In the genomic region with DNA sequence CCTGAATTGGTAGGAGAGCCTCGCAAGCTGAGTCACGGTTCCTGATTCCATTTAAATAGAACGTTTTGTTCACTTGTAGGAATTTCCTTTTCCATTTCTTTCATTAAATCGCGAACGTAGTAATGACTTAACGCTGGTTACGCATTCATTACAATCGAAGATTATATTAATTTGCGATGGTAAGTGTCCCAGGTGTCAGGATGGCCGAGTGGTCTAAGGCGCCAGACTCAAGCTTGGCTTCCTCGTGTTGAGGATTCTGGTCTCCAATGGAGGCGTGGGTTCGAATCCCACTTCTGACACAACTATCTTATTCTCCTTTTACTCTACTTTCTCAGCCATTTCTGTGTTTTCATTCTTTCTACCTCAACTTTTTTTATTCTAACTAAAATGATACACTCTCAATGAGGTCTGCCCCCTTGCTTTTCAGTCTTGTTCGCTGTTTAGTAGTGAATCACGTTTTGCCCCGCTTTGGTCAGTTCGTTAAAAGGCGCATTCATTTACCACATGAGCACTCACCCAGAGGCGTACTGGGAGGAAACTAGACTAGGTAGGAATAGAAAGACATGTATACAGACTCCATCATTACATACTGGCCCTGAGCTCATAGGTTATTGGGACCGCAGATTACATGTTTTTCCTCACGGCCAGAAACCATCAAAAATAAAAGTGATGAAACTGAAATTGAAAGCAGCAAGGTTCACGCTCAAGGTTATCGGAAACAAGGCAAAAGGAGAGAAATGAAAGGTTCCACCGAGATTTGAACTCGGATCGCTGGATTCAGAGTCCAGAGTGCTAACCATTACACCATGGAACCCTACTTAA, we compare ENCODE assay signal across 1 cellular context.
TF ChIP-seq lines count a peak whose summit lies in the region.

No MANE protein-coding gene starts in this region.

TF ChIP-seq in WTC11, 78 proteins besides CTCF, POLR2A, EP300 and RAD21 (continued from another document):
- TF ChIP-seq, protein P1, sequence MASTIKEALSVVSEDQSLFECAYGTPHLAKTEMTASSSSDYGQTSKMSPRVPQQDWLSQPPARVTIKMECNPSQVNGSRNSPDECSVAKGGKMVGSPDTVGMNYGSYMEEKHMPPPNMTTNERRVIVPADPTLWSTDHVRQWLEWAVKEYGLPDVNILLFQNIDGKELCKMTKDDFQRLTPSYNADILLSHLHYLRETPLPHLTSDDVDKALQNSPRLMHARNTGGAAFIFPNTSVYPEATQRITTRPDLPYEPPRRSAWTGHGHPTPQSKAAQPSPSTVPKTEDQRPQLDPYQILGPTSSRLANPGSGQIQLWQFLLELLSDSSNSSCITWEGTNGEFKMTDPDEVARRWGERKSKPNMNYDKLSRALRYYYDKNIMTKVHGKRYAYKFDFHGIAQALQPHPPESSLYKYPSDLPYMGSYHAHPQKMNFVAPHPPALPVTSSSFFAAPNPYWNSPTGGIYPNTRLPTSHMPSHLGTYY (CRISPR knock-in tag; IDR thresholded peaks at IDR 0.05): 0 out of 2 replicates have a peak, but pooled peaks have one; percentile 24
- TF ChIP-seq ATF1 (CRISPR knock-in tag; IDR thresholded peaks at IDR 0.05) (0 out of 2 replicates have a peak, but pooled peaks have one; percentile 25), ZNF263 (CRISPR knock-in tag; IDR thresholded peaks at IDR 0.05; ENCODE audit: low read depth) (no peak)
- TF ChIP-seq, protein P2, sequence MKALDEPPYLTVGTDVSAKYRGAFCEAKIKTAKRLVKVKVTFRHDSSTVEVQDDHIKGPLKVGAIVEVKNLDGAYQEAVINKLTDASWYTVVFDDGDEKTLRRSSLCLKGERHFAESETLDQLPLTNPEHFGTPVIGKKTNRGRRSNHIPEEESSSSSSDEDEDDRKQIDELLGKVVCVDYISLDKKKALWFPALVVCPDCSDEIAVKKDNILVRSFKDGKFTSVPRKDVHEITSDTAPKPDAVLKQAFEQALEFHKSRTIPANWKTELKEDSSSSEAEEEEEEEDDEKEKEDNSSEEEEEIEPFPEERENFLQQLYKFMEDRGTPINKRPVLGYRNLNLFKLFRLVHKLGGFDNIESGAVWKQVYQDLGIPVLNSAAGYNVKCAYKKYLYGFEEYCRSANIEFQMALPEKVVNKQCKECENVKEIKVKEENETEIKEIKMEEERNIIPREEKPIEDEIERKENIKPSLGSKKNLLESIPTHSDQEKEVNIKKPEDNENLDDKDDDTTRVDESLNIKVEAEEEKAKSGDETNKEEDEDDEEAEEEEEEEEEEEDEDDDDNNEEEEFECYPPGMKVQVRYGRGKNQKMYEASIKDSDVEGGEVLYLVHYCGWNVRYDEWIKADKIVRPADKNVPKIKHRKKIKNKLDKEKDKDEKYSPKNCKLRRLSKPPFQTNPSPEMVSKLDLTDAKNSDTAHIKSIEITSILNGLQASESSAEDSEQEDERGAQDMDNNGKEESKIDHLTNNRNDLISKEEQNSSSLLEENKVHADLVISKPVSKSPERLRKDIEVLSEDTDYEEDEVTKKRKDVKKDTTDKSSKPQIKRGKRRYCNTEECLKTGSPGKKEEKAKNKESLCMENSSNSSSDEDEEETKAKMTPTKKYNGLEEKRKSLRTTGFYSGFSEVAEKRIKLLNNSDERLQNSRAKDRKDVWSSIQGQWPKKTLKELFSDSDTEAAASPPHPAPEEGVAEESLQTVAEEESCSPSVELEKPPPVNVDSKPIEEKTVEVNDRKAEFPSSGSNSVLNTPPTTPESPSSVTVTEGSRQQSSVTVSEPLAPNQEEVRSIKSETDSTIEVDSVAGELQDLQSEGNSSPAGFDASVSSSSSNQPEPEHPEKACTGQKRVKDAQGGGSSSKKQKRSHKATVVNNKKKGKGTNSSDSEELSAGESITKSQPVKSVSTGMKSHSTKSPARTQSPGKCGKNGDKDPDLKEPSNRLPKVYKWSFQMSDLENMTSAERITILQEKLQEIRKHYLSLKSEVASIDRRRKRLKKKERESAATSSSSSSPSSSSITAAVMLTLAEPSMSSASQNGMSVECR (CRISPR knock-in tag; IDR thresholded peaks at IDR 0.05; ENCODE audit: borderline replicate concordance): no peak
TF ChIP-seq in WTC11: peak in this region for 3.
